1 cellular context compared by ENCODE assay signal in genomic region chr14:64541971-64542838, GRCh38.
TF ChIP-seq lines count a peak whose summit lies in the region.

No MANE protein-coding gene starts in this region.

TF ChIP-seq in HCT116, 20 proteins besides CTCF, POLR2A, EP300 and RAD21 (continued from another document):
- TF ChIP-seq CBX3 (IDR thresholded peaks at IDR 0.05; ENCODE audit: low read depth) (no peak), ZFX (IDR thresholded peaks at IDR 0.05) (no peak), CEBPB (IDR thresholded peaks at IDR 0.05; ENCODE audit: low read depth) (no peak), EZH2phosphoT487 (IDR thresholded peaks at IDR 0.05; ENCODE audit: borderline replicate concordance) (no peak), MAX (IDR thresholded peaks at IDR 0.05) (no peak), YY1 (IDR thresholded peaks at IDR 0.05; ENCODE audit: extremely low read depth, insufficient replicate concordance, low read depth, low read length) (no peak), REST (IDR thresholded peaks at IDR 0.05; ENCODE audit: low read depth) (no peak)
TF ChIP-seq in HCT116: peak in this region for 0.
